In the genomic region with DNA sequence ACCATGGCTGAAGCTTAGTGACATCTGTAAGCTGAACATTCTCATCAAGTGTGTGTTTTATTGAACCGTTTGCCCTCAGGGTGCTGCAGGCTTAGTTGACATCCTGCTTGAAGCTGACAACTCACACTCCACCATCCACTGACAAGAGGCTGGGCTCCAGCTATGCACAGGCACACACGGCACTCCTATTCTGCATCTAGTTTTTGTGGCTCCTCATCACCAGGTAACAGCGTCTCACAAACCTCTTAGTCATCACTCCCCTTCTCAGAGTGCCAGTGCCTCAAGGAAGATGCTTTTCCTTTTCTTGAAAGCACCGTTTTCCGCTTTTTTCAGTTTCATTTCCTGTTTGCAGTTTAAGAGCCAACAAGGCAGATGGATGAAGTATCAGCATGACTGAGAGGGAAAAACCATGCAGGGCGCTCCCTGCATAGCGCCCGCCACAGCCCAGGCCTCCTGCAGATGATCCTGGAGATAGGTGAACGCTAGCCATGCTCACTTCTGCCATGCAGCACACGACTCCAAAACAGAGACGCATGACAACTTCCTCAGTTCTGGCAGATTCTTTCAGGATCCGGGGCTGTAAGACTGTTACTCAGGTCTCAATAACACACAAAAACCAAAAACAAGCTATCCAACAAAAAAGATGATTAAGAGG, we compare ENCODE assay signal across 12 cellular contexts.
DNase-seq lines count a peak whose midpoint lies in the region; ATAC-seq and TF ChIP-seq lines count a peak whose summit lies in the region.
"Had no signal": no experiment of that assay in that cellular context is flagged by ENCODE, and none has a peak within 500 bp of the region (broad histone marks: within the 10 kb centered on the region; RNA-seq: fewer than 3 reads in every experiment).

No MANE protein-coding gene starts in this region.

- intact Hi-C loops in posterior vena cava (cut with DNase I) (no loop called here), natural killer cell (cut with micrococcal nuclease) (no loop called here)

- peaks cover 0 to 7% of the 10 kb centered on the region in 2 donors for H3K4me1 Mint-ChIP-seq in natural killer cell

- no peaks in the 10 kb centered on the region for H3K36me3 Mint-ChIP-seq in natural killer cell

- no peak overlapping the region for H3K4me3 Mint-ChIP-seq in natural killer cell

- peaks cover 8 to 21% of the 10 kb centered on the region in 2 donors for H3K27me3 Mint-ChIP-seq in natural killer cell (ENCODE audit: low read depth in 2 of 2)

- no peak for TF ChIP-seq CTCF in epithelial cell of esophagus (IDR thresholded peaks at IDR 0.05; ENCODE audit: insufficient read depth, low read depth, low read length, missing control alignments)
- no peak for TF ChIP-seq CTCF in natural killer cell (IDR thresholded peaks at IDR 0.05)

- H3K4me3 ChIP-seq in epithelial cell of esophagus (ENCODE audit: low read length): no peak overlapping the region
- H3K4me3 ChIP-seq: cardiac muscle cell, ovary had no signal

- H3K27ac Mint-ChIP-seq in natural killer cell: no peak overlapping the region

- DNase-seq in stimulated activated CD4-positive, alpha-beta T cell treated with anti-CD3 and anti-CD28 coated beads, Interleukin-2, amount 100 ng/mL, for 24 hours: peak; percentile 20 to 28
- DNase-seq in stimulated activated CD4-positive, alpha-beta T cell treated with anti-CD3 and anti-CD28 coated beads, Interleukin-12 subunit alpha, Interleukin-12 subunit beta, amount 100 ng/mL, for 4 hours: no peak
- peak; percentile 24 to 26 for DNase-seq in activated CD4-positive, alpha-beta T cell treated with anti-CD3 and anti-CD28 coated beads, Interleukin-2, amount 50 U/mL, for 48 hours
- peak; percentile 37 for DNase-seq in epithelial cell of esophagus (ENCODE audit: low read depth)
- DNase-seq in posterior vena cava (ENCODE audit: low spot score): no peak
- DNase-seq in T1000 (lab: John Stamatoyannopoulos, UW): no peak
- DNase-seq in natural killer cell: no peak
- DNase-seq: AML-193, NCI-H2227 treated with DMSO at 0.1 percent for 48 hours, ovary had no signal

- ATAC-seq in GM18861 (IDR thresholded peaks at IDR 0.05; ENCODE audit: unreplicated experiment): no peak
- no peak for ATAC-seq in natural killer cell

- no peaks in the 10 kb centered on the region for H3K9me3 Mint-ChIP-seq in natural killer cell

Comparison
In these comparisons a context has a peak if more than half of its experiments do, and no peak if none do; other contexts are left out.
1. DNase-seq: peak in stimulated activated CD4-positive, alpha-beta T cell treated with anti-CD3 and anti-CD28 coated beads, Interleukin-2, amount 100 ng/mL, for 24 hours (2 of 2), activated CD4-positive, alpha-beta T cell treated with anti-CD3 and anti-CD28 coated beads, Interleukin-2, amount 50 U/mL, for 48 hours (2 of 2) and epithelial cell of esophagus (single experiment); none in stimulated activated CD4-positive, alpha-beta T cell treated with anti-CD3 and anti-CD28 coated beads, Interleukin-12 subunit alpha, Interleukin-12 subunit beta, amount 100 ng/mL, for 4 hours (single experiment), posterior vena cava (single experiment), T1000 (single experiment) and natural killer cell (single experiment).